ENCODE assay signal across 24 cellular contexts in the genomic region with DNA sequence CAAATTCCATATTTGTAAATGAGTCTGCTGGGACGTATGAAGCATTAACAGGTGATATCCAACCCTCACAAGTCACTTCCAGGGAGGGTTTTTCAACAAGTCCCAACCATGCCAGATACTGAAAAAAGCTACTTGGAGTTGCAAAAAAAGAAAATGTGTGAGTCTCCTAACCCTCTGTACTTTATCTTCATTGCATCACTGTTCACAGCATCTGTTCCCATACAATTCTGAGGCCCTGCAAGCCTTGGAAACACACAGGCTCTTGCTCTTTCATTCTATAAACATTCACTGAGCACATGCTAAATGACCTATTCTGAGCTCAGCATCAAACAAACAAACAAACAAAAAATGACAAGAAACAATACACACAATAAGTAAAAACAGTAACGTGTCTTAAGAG.
DNase-seq lines count a peak whose midpoint lies in the region; ATAC-seq and TF ChIP-seq lines count a peak whose summit lies in the region.
"Had no signal": no experiment of that assay in that cellular context is flagged by ENCODE, and none has a peak within 500 bp of the region (broad histone marks: within the 10 kb centered on the region; RNA-seq: fewer than 3 reads in every experiment).

No MANE protein-coding gene starts in this region.

- intact Hi-C loops in right cardiac atrium (cut with DNase I) (no loop called here), lower lobe of right lung (cut with DNase I) (no loop called here)

- H3K36me3 ChIP-seq in cardiac muscle cell (no peaks in the 10 kb centered on the region), lower lobe of right lung (no peaks in the 10 kb centered on the region)
- H3K36me3 ChIP-seq: HAP-1, sigmoid colon had no signal

- no peak overlapping the region for H3K27ac Mint-ChIP-seq in stimulated activated effector memory CD8-positive, alpha-beta T cell treated with anti-CD3 and anti-CD28 coated beads, Interleukin-12 subunit alpha, Interleukin-12 subunit beta, amount 100 ng/mL, for 72 hours
- H3K27ac Mint-ChIP-seq: activated naive CD4-positive, alpha-beta T cell treated with anti-CD3 and anti-CD28 coated beads for 36 hours; type B pancreatic cell had no signal

- H3K4me3 Mint-ChIP-seq in stimulated activated effector memory CD8-positive, alpha-beta T cell treated with anti-CD3 and anti-CD28 coated beads, Interleukin-12 subunit alpha, Interleukin-12 subunit beta, amount 100 ng/mL, for 72 hours: no peak overlapping the region
- H3K4me3 Mint-ChIP-seq: activated naive CD4-positive, alpha-beta T cell treated with anti-CD3 and anti-CD28 coated beads for 36 hours; central memory CD8-positive, alpha-beta T cell; type B pancreatic cell had no signal

- 61% methylated on average over 2 of the region's 2 CpGs for WGBS in right cardiac atrium

- H3K36me3 Mint-ChIP-seq in stimulated activated effector memory CD8-positive, alpha-beta T cell treated with anti-CD3 and anti-CD28 coated beads, Interleukin-12 subunit alpha, Interleukin-12 subunit beta, amount 100 ng/mL, for 72 hours: peaks cover 44% of the 10 kb centered on the region
- H3K36me3 Mint-ChIP-seq: type B pancreatic cell had no signal

- TF ChIP-seq CTCF in cardiac muscle cell (IDR thresholded peaks at IDR 0.05; ENCODE audit: low read depth, low read length): no peak
- no peak for TF ChIP-seq CTCF in choroid plexus epithelial cell (conservative IDR thresholded peaks at IDR 0.05; ENCODE audit: low read depth, low read length)
- no peak for TF ChIP-seq CTCF in foreskin fibroblast (IDR thresholded peaks at IDR 0.05; ENCODE audit: low read depth, low read length)
- TF ChIP-seq CTCF in lower lobe of right lung (IDR thresholded peaks at IDR 0.05): no peak

- H3K9me3 Mint-ChIP-seq in stimulated activated effector memory CD8-positive, alpha-beta T cell treated with anti-CD3 and anti-CD28 coated beads, Interleukin-12 subunit alpha, Interleukin-12 subunit beta, amount 100 ng/mL, for 72 hours: no peaks in the 10 kb centered on the region
- H3K9me3 Mint-ChIP-seq: central memory CD8-positive, alpha-beta T cell had no signal

- no peaks in the 10 kb centered on the region for H3K27me3 ChIP-seq in cardiac muscle cell
- no peaks in the 10 kb centered on the region for H3K27me3 ChIP-seq in right cardiac atrium (ENCODE audit: control insufficient read depth, insufficient read depth)
- H3K27me3 ChIP-seq in lower lobe of right lung (ENCODE audit: low read depth): no peaks in the 10 kb centered on the region
- H3K27me3 ChIP-seq: sigmoid colon had no signal

- H3K27ac ChIP-seq in cardiac muscle cell (peak overlapping the region; percentile 49), right cardiac atrium (ENCODE audit: low read length) (no peak overlapping the region), lower lobe of right lung (no peak overlapping the region)
- H3K27ac ChIP-seq: C4-2B, epithelial cell of prostate, SK-N-MC had no signal

- DNase-seq in cardiac muscle cell (ENCODE audit: low read depth in 1 of 2, low spot score in 1 of 2) (peak in 1 of 2 donors; percentile 39), right cardiac atrium (no peak), choroid plexus epithelial cell (ENCODE audit: low read depth) (peak; percentile 85), foreskin fibroblast (peak; percentile 34 to 77), lower lobe of right lung (no peak), NCI-H146 (lab: John Stamatoyannopoulos, UW) (no peak)
- no peak for DNase-seq in stimulated activated effector memory CD8-positive, alpha-beta T cell treated with anti-CD3 and anti-CD28 coated beads, Interleukin-12 subunit alpha, Interleukin-12 subunit beta, amount 100 ng/mL, for 72 hours (ENCODE audit: low spot score in 2 of 2)
- DNase-seq: activated naive CD4-positive, alpha-beta T cell treated with anti-CD3 and anti-CD28 coated beads for 36 hours; activated T-cell treated with anti-CD3 and anti-CD28 coated beads, Interleukin-2, amount 50 U/mL, for 48 hours; kidney glomerular epithelial cell; mammary epithelial cell; MV-4-11; NCI-H1694; NCI-H526 treated with DMSO at 0.1 percent for 48 hours; sigmoid colon; T-helper 2 cell had no signal

- peaks cover 30% of the 10 kb centered on the region for H3K4me1 ChIP-seq in cardiac muscle cell (ENCODE audit: low read depth)
- peaks cover 5% of the 10 kb centered on the region for H3K4me1 ChIP-seq in right cardiac atrium (ENCODE audit: control insufficient read depth, insufficient read depth, low read length)
- peaks cover 16% of the 10 kb centered on the region for H3K4me1 ChIP-seq in lower lobe of right lung
- H3K4me1 ChIP-seq: HAP-1 had no signal

- peaks cover 20% of the 10 kb centered on the region for H3K4me1 Mint-ChIP-seq in stimulated activated effector memory CD8-positive, alpha-beta T cell treated with anti-CD3 and anti-CD28 coated beads, Interleukin-12 subunit alpha, Interleukin-12 subunit beta, amount 100 ng/mL, for 72 hours

- ATAC-seq in right cardiac atrium (no peak), GM18909 (IDR thresholded peaks at IDR 0.05; ENCODE audit: poor library complexity, unreplicated experiment) (no peak), lower lobe of right lung (no peak)
- ATAC-seq in stimulated activated effector memory CD8-positive, alpha-beta T cell treated with anti-CD3 and anti-CD28 coated beads, Interleukin-12 subunit alpha, Interleukin-12 subunit beta, amount 100 ng/mL, for 72 hours: no peak
- ATAC-seq: GM12878 had no signal

- no peaks in the 10 kb centered on the region for H3K9me3 ChIP-seq in cardiac muscle cell (ENCODE audit: low read depth)
- H3K9me3 ChIP-seq in right cardiac atrium (ENCODE audit: control insufficient read depth, low read length): no peaks in the 10 kb centered on the region
- no peaks in the 10 kb centered on the region for H3K9me3 ChIP-seq in lower lobe of right lung
- H3K9me3 ChIP-seq: HAP-1, sigmoid colon had no signal

- H3K4me3 ChIP-seq in cardiac muscle cell (no peak overlapping the region), right cardiac atrium (ENCODE audit: low read length) (no peak overlapping the region), choroid plexus epithelial cell (ENCODE audit: low read depth, low read length) (no peak overlapping the region), foreskin fibroblast (ENCODE audit: low read depth in 1 of 2, low read length in 2 of 2) (no peak overlapping the region), lower lobe of right lung (no peak overlapping the region)
- H3K4me3 ChIP-seq: GM12878, HAP-1, sigmoid colon, SK-N-MC had no signal

Comparison
In these comparisons a context has a peak if more than half of its experiments do, and no peak if none do; other contexts are left out.
1. DNase-seq: peak in choroid plexus epithelial cell (single experiment) and foreskin fibroblast (2 of 2); none in right cardiac atrium (0 of 3), stimulated activated effector memory CD8-positive, alpha-beta T cell treated with anti-CD3 and anti-CD28 coated beads, Interleukin-12 subunit alpha, Interleukin-12 subunit beta, amount 100 ng/mL, for 72 hours (0 of 2), lower lobe of right lung (single experiment) and NCI-H146 (single experiment).